In the genomic region with DNA sequence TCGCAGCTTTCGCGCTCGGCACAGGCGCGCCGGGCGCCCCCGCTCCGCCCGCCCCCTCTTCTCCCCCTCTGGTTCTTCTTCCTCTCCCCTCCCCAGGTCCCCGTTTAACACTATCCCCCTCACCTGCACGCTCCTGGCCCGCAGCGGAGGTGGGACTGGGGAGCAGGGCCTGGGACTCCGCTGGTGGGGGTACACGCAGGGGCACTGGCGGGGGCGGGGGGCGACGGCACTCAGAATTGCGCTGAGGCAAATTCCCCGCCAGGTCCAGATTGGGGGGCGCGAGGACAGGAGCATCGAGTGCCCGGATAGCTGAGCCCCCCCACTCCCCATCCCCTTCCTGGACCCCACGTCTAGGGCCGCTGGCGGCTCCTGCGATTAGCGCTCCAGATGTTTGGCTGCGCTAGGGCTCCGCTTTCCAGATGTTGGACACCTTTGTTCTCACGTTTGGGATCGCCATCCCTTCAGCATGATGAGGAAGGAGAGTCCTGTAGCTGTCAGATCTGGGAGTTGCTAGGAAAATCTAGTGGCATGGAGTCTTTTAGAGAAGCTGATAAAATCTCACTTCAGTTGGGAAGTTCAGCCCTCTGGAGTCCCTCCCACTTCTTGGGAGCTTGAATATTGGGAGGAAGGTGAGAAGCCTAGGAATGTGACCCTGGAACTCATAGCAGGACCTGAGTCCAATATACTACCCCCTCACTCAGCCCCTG, we compare ENCODE assay signal across 23 cellular contexts. TPM values are rescaled to one million over a fixed set of nuclear protein-coding genes. Genes with fewer than 3 reads are reported as not detected.
DNase-seq lines count a peak whose midpoint lies in the region; ATAC-seq, FAIRE-seq and TF ChIP-seq lines count a peak whose summit lies in the region.
"Had no signal": no experiment of that assay in that cellular context is flagged by ENCODE, and none has a peak within 500 bp of the region (broad histone marks: within the 10 kb centered on the region; RNA-seq: fewer than 3 reads in every experiment).

No MANE protein-coding gene starts in this region.

- no peak for DNase-seq in right cardiac atrium
- no peak for DNase-seq in left cardiac atrium
- DNase-seq in H1 (ENCODE audit: low read depth in 1 of 2, low spot score in 2 of 2) = no peak
- no peak for DNase-seq in left lung
- DNase-seq in cerebellum (ENCODE audit: low spot score) = no peak
- DNase-seq in NCI-H345 (lab: John Stamatoyannopoulos, UW) = no peak
- DNase-seq: activated CD4-positive, CD25-positive, alpha-beta regulatory T cell; CD8-positive, alpha-beta memory T cell; NCI-H1092 treated with DMSO at 0.1 percent for 48 hours; stimulated activated naive CD4-positive, alpha-beta T cell treated with Interleukin-2 at 50 U/mL for 16 hours; T-cell had no signal

- POLR2A ChIA-PET in H1 (lab: Charles Lee; ENCODE audit: partially characterized antibody) = interaction anchor here (0.6 to 1.3 kb wide), 3 partner anchors 9 to 151 kb away, joined by 3 to 7 read pairs (median 3); no protein-coding TSS in a partner anchor

- no peak for FAIRE-seq in H1 (lab: Jason Lieb, UNC)
- FAIRE-seq: colon, keratinocyte had no signal

- no peak overlapping the region for H3K9ac ChIP-seq in H1 (replicated peaks in 1 of 4; ENCODE audit: extremely low read depth in 1 of 4, low read depth in 3 of 4, low read length in 3 of 4)

- intact Hi-C loops in right cardiac atrium (cut with DNase I) (no loop called here), left cardiac atrium (cut with DNase I) (no loop called here), left lung (cut with DNase I) (no loop called here)

- H3K23me2 ChIP-seq in H1 (ENCODE audit: low read depth, low read length) = peaks cover 14% of the 10 kb centered on the region; the same call in 1 of the 2 replicates

- no peak overlapping the region for H2BK120ac ChIP-seq in H1 (replicated peaks; ENCODE audit: low read depth, low read length)

- no peaks in the 10 kb centered on the region for H3K79me1 ChIP-seq in H1 (ENCODE audit: low read depth, low read length)

- no peak overlapping the region for H3K18ac ChIP-seq in H1 (ENCODE audit: extremely low read depth, low read length)

- no peak overlapping the region for H4K5ac ChIP-seq in H1 (ENCODE audit: insufficient read length, low read depth, low read length)

- H3K79me2 ChIP-seq in H1 (ENCODE audit: control insufficient read depth in 1 of 2, insufficient read depth in 2 of 2, low read length in 2 of 2) = no peaks in the 10 kb centered on the region

- peak overlapping the region; percentile 61 to 73 for H3K4me2 ChIP-seq in H1 (ENCODE audit: insufficient read depth in 1 of 2, low read depth in 2 of 2, low read length in 2 of 2)

- H2BK12ac ChIP-seq in H1 (ENCODE audit: low read depth, low read length) = no peak overlapping the region

- no peak overlapping the region for H4K91ac ChIP-seq in H1 (replicated peaks; ENCODE audit: insufficient read length, low read length)

- H3K27ac ChIP-seq in right cardiac atrium (ENCODE audit: low read length) (no peak overlapping the region), H1 (ENCODE audit: low read depth, low read length) (no peak overlapping the region), mesodermal cell (ENCODE audit: low read depth, low read length, severe bottlenecking) (no peak overlapping the region), left lung (no peak overlapping the region)
- H3K27ac ChIP-seq: epithelial cell of prostate, gastroesophageal sphincter, vagina had no signal

- no peak overlapping the region for H3K56ac ChIP-seq in H1 (replicated peaks; ENCODE audit: insufficient read length, low read depth, low read length)

- no peaks in the 10 kb centered on the region for H3K4me1 ChIP-seq in right cardiac atrium (ENCODE audit: control insufficient read depth, insufficient read depth, low read length)
- H3K4me1 ChIP-seq in H1 (replicated peaks in 1 of 4; ENCODE audit: control insufficient read depth in 3 of 4, insufficient read depth in 4 of 4, low read length in 3 of 4) = peaks cover 0 to 9% (median 5%) of the 10 kb centered on the region in 4 experiments; a peak in 5 of 7 replicates
- peaks cover 5% of the 10 kb centered on the region for H3K4me1 ChIP-seq in mesodermal cell (ENCODE audit: control insufficient read depth, insufficient read depth, low read length, poor library complexity, severe bottlenecking)
- H3K4me1 ChIP-seq in left lung = peaks cover 3% of the 10 kb centered on the region in 2 donors

- H3K4ac ChIP-seq in H1 (replicated peaks; ENCODE audit: insufficient read length, low read depth, low read length) = no peak overlapping the region

- no peak overlapping the region for H3K23ac ChIP-seq in H1 (ENCODE audit: insufficient read length)

- H2AK5ac ChIP-seq in H1 (ENCODE audit: low read depth, low read length) = no peak overlapping the region

- no peak for TF ChIP-seq POLR2A in H1 (IDR thresholded peaks at IDR 0.05; ENCODE audit: control extremely low read depth in 1 of 2, low read depth in 2 of 2, low read length in 2 of 2)

- peaks cover 4% of the 10 kb centered on the region for H3K27me3 ChIP-seq in right cardiac atrium (ENCODE audit: control insufficient read depth, insufficient read depth)
- H3K27me3 ChIP-seq in H1 (replicated peaks in 1 of 4; ENCODE audit: control insufficient read depth in 3 of 4, extremely low read depth in 1 of 4, insufficient read depth in 3 of 4, low read length in 3 of 4) = peaks cover 78 to 98% (median 93%) of the 10 kb centered on the region in 4 experiments
- H3K27me3 ChIP-seq in left lung = peaks cover 88 to 100% of the 10 kb centered on the region in 2 donors
- H3K27me3 ChIP-seq: vagina had no signal

- H3K14ac ChIP-seq in H1 (ENCODE audit: insufficient read length) = no peak overlapping the region

- H2BK20ac ChIP-seq in H1 (ENCODE audit: low read length) = no peak overlapping the region

- no peak overlapping the region for H4K8ac ChIP-seq in H1 (ENCODE audit: extremely low read depth, insufficient read depth, low read length)

- H3K4me3 ChIP-seq in right cardiac atrium (ENCODE audit: low read length) (peak overlapping the region; percentile 19), H1 (ENCODE audit: extremely low read depth in 1 of 4, insufficient read depth in 2 of 4, low read depth in 3 of 4, low read length in 4 of 4) (peak overlapping the region; percentile 23 to 58 (median 35); a peak in 5 of 8 replicates), mesodermal cell (ENCODE audit: extremely low read depth, insufficient read depth, low read length, poor library complexity, severe bottlenecking) (peak overlapping the region; percentile 21), left lung (no peak overlapping the region)
- H3K4me3 ChIP-seq: vagina had no signal

- no peak for TF ChIP-seq RAD21 in H1 (IDR thresholded peaks at IDR 0.05 in 1 of 2, conservative IDR thresholded peaks at IDR 0.05 in 1 of 2; ENCODE audit: low read depth in 2 of 2, low read length in 2 of 2)

- no peak overlapping the region for H2BK15ac ChIP-seq in H1 (ENCODE audit: low read length)

- WGBS in right cardiac atrium = 4% methylated on average over 36 of the region's 36 CpGs
- 22% methylated on average over 9 of the region's 36 CpGs; no CpG with 5 or more reads in 1 of the 2 experiments for WGBS in H1 (ENCODE audit: extremely low coverage in 1 of 2, insufficient coverage in 1 of 2, insufficient read length in 1 of 2, insufficient replicate concordance in 2 of 2, low coverage in 1 of 2, low lambda C conversion rate in 2 of 2, missing lambda C conversion rate in 1 of 2), 2 experiments
- WGBS in mesodermal cell (ENCODE audit: insufficient coverage in 2 of 2), 2 experiments = 0 to 2% methylated on average over 5 to 21 of the region's 36 CpGs

- H3K9me3 ChIP-seq in right cardiac atrium (ENCODE audit: control insufficient read depth, low read length) = no peaks in the 10 kb centered on the region
- no peaks in the 10 kb centered on the region for H3K9me3 ChIP-seq in H1 (ENCODE audit: insufficient read depth in 2 of 2, low read depth in 1 of 2, low read length in 1 of 2)
- H3K9me3 ChIP-seq in mesodermal cell (ENCODE audit: control insufficient read depth, low read length) = no peaks in the 10 kb centered on the region
- no peaks in the 10 kb centered on the region for H3K9me3 ChIP-seq in left lung
- H3K9me3 ChIP-seq: gastroesophageal sphincter, vagina had no signal

- H3K36me3 ChIP-seq in H1 (ENCODE audit: control insufficient read depth in 2 of 4, insufficient read depth in 4 of 4, low read length in 3 of 4) (no peaks in the 10 kb centered on the region), mesodermal cell (ENCODE audit: control insufficient read depth, insufficient read depth, low read length) (no peaks in the 10 kb centered on the region), left lung (no peaks in the 10 kb centered on the region)
- H3K36me3 ChIP-seq: gastroesophageal sphincter, vagina had no signal

- TF ChIP-seq CTCF in H1 (IDR thresholded peaks at IDR 0.05; ENCODE audit: control extremely low read depth in 1 of 3, insufficient read depth in 1 of 3, low read depth in 1 of 3, low read length in 3 of 3) (no peak), left lung (IDR thresholded peaks at IDR 0.05) (no peak)

- CTCF ChIA-PET in H1 (lab: Charles Lee; ENCODE audit: partially characterized antibody) = interaction anchor here (0.8 to 5.7 kb wide), 9 partner anchors 9 to 186 kb away, joined by 3 to 44 read pairs (median 4); no protein-coding TSS in a partner anchor

- ATAC-seq in right cardiac atrium (no peak), left cardiac atrium (no peak), GM19023 (IDR thresholded peaks at IDR 0.05; ENCODE audit: unreplicated experiment) (no peak), left lung (no peak)
- ATAC-seq: gastroesophageal sphincter, T-cell had no signal

- H2BK5ac ChIP-seq in H1 (ENCODE audit: low read depth, low read length) = no peak overlapping the region

- H2AFZ ChIP-seq in H1 (ENCODE audit: low read length) = no peak overlapping the region; the same call in 1 of the 2 replicates

- TF ChIP-seq EP300 in H1 (IDR thresholded peaks at IDR 0.05; ENCODE audit: borderline replicate concordance in 1 of 2, low read depth in 2 of 2, low read length in 2 of 2) = no peak

- peaks cover 7% of the 10 kb centered on the region in 2 experiments for H4K20me1 ChIP-seq in H1 (replicated peaks in 1 of 2; ENCODE audit: control insufficient read depth in 1 of 2, insufficient read depth in 2 of 2, low read length in 2 of 2)

RNA-seq across cellular contexts. Expression of a gene that starts 31.4 kb away (rescaled TPM):
- total RNA-seq in right cardiac atrium (not detected), left cardiac atrium (not detected), left lung (not detected), cerebellum (13.2 TPM)
- polyA plus RNA-seq in right cardiac atrium (not detected), H1 (2011; rRNA removed) (0.02 TPM in 1 of 2 replicates, not detected in the other)
- not detected in 2 replicates for total RNA-seq in H1 (2021; fragmentation: NEBNext Ultra II Directional; extraction: Animal tissue kit (Norgen Biotek cat#: 25700))
- not detected for polyA plus RNA-seq in H1 (2011; cell fraction: cytosol; rRNA removed)
- not detected for polyA plus RNA-seq in H1 (2011; cell fraction: nucleus; rRNA removed)
- 0.05 TPM in 1 of 4 replicates, not detected in the others for polyA plus RNA-seq in H1 (2012, experiment 1 of 2)
- not detected for polyA plus RNA-seq in H1 (2012, experiment 2 of 2)
- not detected for polyA plus RNA-seq in H1 (2013, experiment 1 of 2)
- 0.06 TPM for polyA plus RNA-seq in H1 (2013, experiment 2 of 2)
- polyA minus RNA-seq in H1 (2011; rRNA and poly(A)+ RNA removed) = not detected in 2 replicates
- not detected for polyA minus RNA-seq in H1 (2011; cell fraction: cytosol; rRNA and poly(A)+ RNA removed)
- not detected for polyA minus RNA-seq in H1 (2011; cell fraction: nucleus; rRNA and poly(A)+ RNA removed)
- 1.7 TPM for polyA plus RNA-seq in mesodermal cell (2013, experiment 1 of 2)
- 1.0 TPM for polyA plus RNA-seq in mesodermal cell (2013, experiment 2 of 2)
- total RNA-seq: activated CD8-positive, alpha-beta memory T cell treated with anti-CD3 and anti-CD28 coated beads for 36 hours; Daoy; gastroesophageal sphincter; pulmonary artery endothelial cell; RPMI7951; T-cell; vagina had no signal
- polyA plus RNA-seq: AG04450; CD8-positive, alpha-beta memory T cell; keratinocyte had no signal

Comparison
In these comparisons a context has a peak if more than half of its experiments do, and no peak if none do; other contexts are left out.
1. H3K4me3 ChIP-seq: peak in right cardiac atrium (single experiment), H1 (4 of 4) and mesodermal cell (single experiment); none in left lung (0 of 2).
2. RNA of a gene that starts 31.4 kb away (total RNA-seq): 13.2 TPM in cerebellum (single experiment); not detected in right cardiac atrium, not detected in left cardiac atrium, not detected in H1 and not detected in left lung; every median in the first group is over 10 times any median in the second.